In genomic region chr3:188631291-188632010, GRCh38 we compare ENCODE assay signal across 14 cellular contexts.
A peak's percentile ranks its signal among the peaks of the same experiment; 100 is the strongest.
DNase-seq lines count a peak whose midpoint lies in the region; ATAC-seq, FAIRE-seq and TF ChIP-seq lines count a peak whose summit lies in the region.
"Had no signal": no experiment of that assay in that cellular context is flagged by ENCODE, and none has a peak within 500 bp of the region (broad histone marks: within the 10 kb centered on the region; RNA-seq: fewer than 3 reads in every experiment).

No MANE protein-coding gene starts in this region.

- no peak overlapping the region for H3K27ac Mint-ChIP-seq in astrocyte (ENCODE audit: unreplicated experiment)
- no peak overlapping the region for H3K27ac Mint-ChIP-seq in progenitor cell of endocrine pancreas
- H3K27ac Mint-ChIP-seq: T-helper 17 cell had no signal

- H4K20me1 ChIP-seq in astrocyte (ENCODE audit: insufficient read depth, low read length): peaks cover 9% of the 10 kb centered on the region
- H4K20me1 ChIP-seq: BLaER1 treated with 17β-estradiol and CSF1 and Interleukin-3, amounts not matched to agents 10 nM and 100 nM had no signal

- H3K4me3 ChIP-seq in ACC112 (ENCODE audit: low read depth, low read length): no peak overlapping the region
- no peak overlapping the region for H3K4me3 ChIP-seq in HFF-Myc (replicated peaks; ENCODE audit: low read depth, low read length)
- H3K4me3 ChIP-seq in astrocyte (ENCODE audit: insufficient read depth, low read depth, low read length): no peak overlapping the region
- H3K4me3 ChIP-seq: BLaER1 treated with 17β-estradiol and CSF1 and Interleukin-3, amounts not matched to agents 10 nM and 100 nM; heart right ventricle had no signal

- H3K4me1 ChIP-seq in ACC112 (ENCODE audit: control insufficient read depth, insufficient read depth, low read length, unreplicated experiment): peaks cover 30% of the 10 kb centered on the region
- peaks cover 20% of the 10 kb centered on the region for H3K4me1 ChIP-seq in astrocyte (ENCODE audit: insufficient read depth, low read length)

- H3K36me3 Mint-ChIP-seq in astrocyte (ENCODE audit: low read depth, unreplicated experiment): peaks cover 14% of the 10 kb centered on the region
- peaks cover 33% of the 10 kb centered on the region for H3K36me3 Mint-ChIP-seq in progenitor cell of endocrine pancreas (ENCODE audit: insufficient read depth)

- H3K27ac ChIP-seq in ACC112 (ENCODE audit: low read depth, low read length) (peak overlapping the region; percentile 77), astrocyte (ENCODE audit: low read depth, low read length) (peak overlapping the region; percentile 78)
- H3K27ac ChIP-seq: BLaER1 treated with 17β-estradiol and CSF1 and Interleukin-3, amounts not matched to agents 10 nM and 100 nM; heart right ventricle had no signal

- peak overlapping the region; percentile 42 for H3K4me2 ChIP-seq in astrocyte (ENCODE audit: low read length)

- H3K36me3 ChIP-seq in ACC112 (ENCODE audit: insufficient read depth, low read length): peaks cover 4% of the 10 kb centered on the region; the same call in 1 of the 2 replicates
- H3K36me3 ChIP-seq in astrocyte (ENCODE audit: insufficient read depth, low read length): no peaks in the 10 kb centered on the region
- H3K36me3 ChIP-seq: heart right ventricle had no signal

- DNase-seq in HFF-Myc (ENCODE audit: extremely low read depth, low read depth) (peak; percentile 31), astrocyte (ENCODE audit: low read depth) (peak; percentile 88), glomerular visceral epithelial cell (ENCODE audit: extremely low spot score) (peak; percentile 9), superior temporal gyrus (ENCODE audit: extremely low spot score) (no peak), progenitor cell of endocrine pancreas (ENCODE audit: low spot score, unreplicated experiment) (no peak)
- DNase-seq: activated naive CD4-positive, alpha-beta T cell treated with anti-CD3 and anti-CD28 coated beads, Interleukin-2, amount 50 U/mL, for 16 hours; DND-41; heart right ventricle; left ventricle myocardium superior; T-helper 17 cell had no signal

- no peaks in the 10 kb centered on the region for H3K9me3 ChIP-seq in astrocyte (ENCODE audit: insufficient read depth, low read depth, low read length)

- peak; percentile 80 for FAIRE-seq in astrocyte (lab: Jason Lieb, UNC)

- H3K9me3 Mint-ChIP-seq in astrocyte (ENCODE audit: unreplicated experiment) (no peaks in the 10 kb centered on the region), progenitor cell of endocrine pancreas (ENCODE audit: low read depth) (peaks cover 46% of the 10 kb centered on the region)

- H3K27me3 Mint-ChIP-seq in astrocyte (ENCODE audit: low read depth, unreplicated experiment) (no peaks in the 10 kb centered on the region), progenitor cell of endocrine pancreas (no peaks in the 10 kb centered on the region)
- H3K27me3 Mint-ChIP-seq: T-helper 17 cell had no signal

- H3K79me2 ChIP-seq in ACC112 (ENCODE audit: control insufficient read depth, insufficient read depth, low read length, unreplicated experiment) (peaks cover under 1% of the 10 kb centered on the region), astrocyte (ENCODE audit: insufficient read depth, low read length) (peaks cover 43% of the 10 kb centered on the region)

- H3K4me3 Mint-ChIP-seq in astrocyte (ENCODE audit: unreplicated experiment): no peak overlapping the region
- H3K4me3 Mint-ChIP-seq in progenitor cell of endocrine pancreas (ENCODE audit: low read depth): no peak overlapping the region
- H3K4me3 Mint-ChIP-seq: T-helper 17 cell had no signal

- no peak for ATAC-seq in HG02571 (IDR thresholded peaks at IDR 0.05; ENCODE audit: unreplicated experiment)
- no peak for ATAC-seq in GM19463 (IDR thresholded peaks at IDR 0.05; ENCODE audit: unreplicated experiment)
- ATAC-seq: heart right ventricle, left ventricle myocardium superior, T-helper 17 cell had no signal

- peaks cover 49% of the 10 kb centered on the region for H3K4me1 Mint-ChIP-seq in astrocyte (ENCODE audit: low read depth, unreplicated experiment)
- H3K4me1 Mint-ChIP-seq in progenitor cell of endocrine pancreas (ENCODE audit: low read depth): peaks cover 1% of the 10 kb centered on the region

- TF ChIP-seq CTCF in HFF-Myc (IDR thresholded peaks at IDR 0.05; ENCODE audit: low read depth, low read length, missing control alignments) (no peak), astrocyte (IDR thresholded peaks at IDR 0.05; ENCODE audit: insufficient read depth, low read depth, low read length) (no peak), progenitor cell of endocrine pancreas (IDR thresholded peaks at IDR 0.05; ENCODE audit: unreplicated experiment) (no peak)

- H2AFZ ChIP-seq in ACC112 (ENCODE audit: low read length, unreplicated experiment) (no peak overlapping the region), astrocyte (ENCODE audit: low read depth, low read length) (no peak overlapping the region)

- H3K9ac ChIP-seq in astrocyte (ENCODE audit: low read length): peak overlapping the region; percentile 28
- H3K9ac ChIP-seq: BLaER1 treated with 17β-estradiol and CSF1 and Interleukin-3, amounts not matched to agents 10 nM and 100 nM had no signal

- H3K27me3 ChIP-seq in ACC112 (ENCODE audit: insufficient read depth, low read length) (no peaks in the 10 kb centered on the region), astrocyte (ENCODE audit: insufficient read depth, low read length) (no peaks in the 10 kb centered on the region)
- H3K27me3 ChIP-seq: BLaER1 treated with 17β-estradiol and CSF1 and Interleukin-3, amounts not matched to agents 10 nM and 100 nM; heart right ventricle had no signal

Comparison
In these comparisons a context has a peak if more than half of its experiments do, and no peak if none do; other contexts are left out.
1. DNase-seq: peak in HFF-Myc (single experiment), astrocyte (single experiment) and glomerular visceral epithelial cell (single experiment); none in superior temporal gyrus (single experiment) and progenitor cell of endocrine pancreas (single experiment).